11 cellular contexts compared by ENCODE assay signal in the genomic region with DNA sequence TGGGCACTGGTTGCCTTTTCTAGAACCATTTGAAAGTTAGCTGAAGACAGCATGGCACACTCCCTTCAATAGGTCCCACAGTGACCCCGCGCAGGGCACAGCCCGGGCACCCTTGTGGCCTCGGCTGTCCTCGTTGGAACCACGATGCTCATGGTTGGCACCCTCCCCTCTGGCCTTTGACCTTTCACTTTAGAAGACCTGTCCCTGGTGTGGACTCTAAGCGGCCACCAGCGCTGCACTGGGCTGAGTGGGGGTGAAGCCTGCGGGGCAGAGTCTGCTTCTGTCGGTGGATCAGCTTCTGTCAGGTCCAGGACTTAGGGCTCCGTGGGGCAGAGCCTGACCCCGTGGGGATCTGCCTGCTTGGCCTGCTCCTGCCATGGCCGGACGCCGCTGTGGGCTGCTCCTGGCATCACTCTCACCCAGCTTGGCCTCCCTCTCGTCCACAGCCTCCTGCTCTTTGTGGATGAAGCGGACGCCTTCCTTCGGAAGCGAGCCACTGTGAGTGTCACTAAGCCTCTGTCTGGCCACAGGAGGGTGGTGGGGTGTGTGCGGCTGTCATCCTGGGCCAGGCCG. TPM values are rescaled to one million over a fixed set of nuclear protein-coding genes. Genes with fewer than 3 reads are reported as not detected.
DNase-seq lines count a peak whose midpoint lies in the region; ATAC-seq, FAIRE-seq and TF ChIP-seq lines count a peak whose summit lies in the region.
"Not testable (repeated sequence)": the region's sequence is repeated elsewhere in the genome, so short reads cannot be mapped to it uniquely, and the experiment has no call there.
"Had no signal": no experiment of that assay in that cellular context is flagged by ENCODE, and none has a peak within 500 bp of the region (broad histone marks: within the 10 kb centered on the region; RNA-seq: fewer than 3 reads in every experiment).

No MANE protein-coding gene starts in this region.

- H3K27ac ChIP-seq in HepG2 (ENCODE audit: extremely low read length, insufficient read depth, low read length); neuronal stem cell (replicated peaks; ENCODE audit: low read length): not testable (repeated sequence)
- peak overlapping the region in 1 of 3 donors; percentile 24 for H3K27ac ChIP-seq in right lobe of liver

- not testable (repeated sequence) for FAIRE-seq in HepG2 (lab: Jason Lieb, UNC)

- H3K18ac ChIP-seq in neuronal stem cell (ENCODE audit: low read length) = peak overlapping the region; percentile 13

- not testable (repeated sequence) for H4K91ac ChIP-seq in neuronal stem cell (ENCODE audit: low read depth, low read length, poor library complexity)

- H3K9ac ChIP-seq in HepG2 (ENCODE audit: insufficient read depth, low read depth, low read length); neuronal stem cell (ENCODE audit: low read depth, low read length, poor library complexity): not testable (repeated sequence)

- POLR2A ChIA-PET in HepG2 (lab: Yijun Ruan, JAX) = not testable (repeated sequence)

- not testable (repeated sequence) for H3K14ac ChIP-seq in neuronal stem cell (ENCODE audit: low read length)

- H4K8ac ChIP-seq in neuronal stem cell (ENCODE audit: low read depth, low read length) = not testable (repeated sequence)

- intact Hi-C loops in Right ventricle myocardium inferior (cut with DNase I); HepG2 (cut with micrococcal nuclease; ENCODE audit: unreplicated experiment); right lobe of liver (cut with DNase I): not testable (repeated sequence)

- BruUV-seq in HepG2 (replicated peaks; lab: Mats Ljungman, UMichigan) = not testable (repeated sequence)

- not testable (repeated sequence) for H3K23ac ChIP-seq in neuronal stem cell (ENCODE audit: low read depth, low read length, poor library complexity)

- CTCF ChIA-PET in HepG2 (lab: Yijun Ruan, JAX; ENCODE audit: low intra/inter-chr PET ratio, low total read pairs) = not testable (repeated sequence)

- not testable (repeated sequence) for H3K36me3 ChIP-seq in HepG2 (replicated peaks in 1 of 2; ENCODE audit: control insufficient read depth in 1 of 2, insufficient read depth in 2 of 2, low read length in 2 of 2); right lobe of liver; neuronal stem cell (replicated peaks in 1 of 2; ENCODE audit: control insufficient read depth in 2 of 2, insufficient read depth in 2 of 2, low read length in 2 of 2)

- H2BK5ac ChIP-seq in neuronal stem cell (ENCODE audit: low read length) = not testable (repeated sequence)

- not testable (repeated sequence) for H3K79me2 ChIP-seq in HepG2 (ENCODE audit: insufficient read depth, low read length)

- H3K4me3 ChIP-seq in HepG2 (replicated peaks in 1 of 3; ENCODE audit: insufficient read depth in 1 of 3, low read depth in 2 of 3, low read length in 3 of 3); neuronal stem cell (ENCODE audit: low read length in 2 of 2): not testable (repeated sequence)
- H3K4me3 ChIP-seq in right lobe of liver = peak overlapping the region in 1 of 3 donors; percentile 32

- DNase-seq in Right ventricle myocardium inferior (ENCODE audit: missing footprints) = peak; percentile 52
- DNase-seq in HepG2 (ENCODE audit: low spot score); neuronal stem cell (ENCODE audit: low spot score); stimulated activated naive CD8-positive, alpha-beta T cell treated with anti-CD3 and anti-CD28 coated beads, Interleukin-15, Interleukin-2, amounts not matched to agents 100 U/mL and 50 U/mL, for 24 hours: not testable (repeated sequence)
- peak in 1 of 3 donors; percentile 74 for DNase-seq in right lobe of liver

- H3K4me2 ChIP-seq in HepG2 (ENCODE audit: low read depth, low read length) = peak overlapping the region; percentile 46; the same call in 1 of the 2 replicates
- H3K4me2 ChIP-seq in neuronal stem cell (ENCODE audit: insufficient read depth, low read length, poor library complexity, severe bottlenecking) = not testable (repeated sequence)

- TF ChIP-seq CTCF in HepG2 (CRISPR knock-in tag; IDR thresholded peaks at IDR 0.05); right lobe of liver (IDR thresholded peaks at IDR 0.05): not testable (repeated sequence)

- H2BK15ac ChIP-seq in neuronal stem cell (ENCODE audit: low read length) = not testable (repeated sequence)

- not testable (repeated sequence) for TF ChIP-seq POLR2A in HepG2 (IDR thresholded peaks at IDR 0.05; ENCODE audit: insufficient read depth in 1 of 2, low read depth in 2 of 2, low read length in 2 of 2); right lobe of liver (IDR thresholded peaks at IDR 0.05)

- not testable (repeated sequence) for H2AK5ac ChIP-seq in neuronal stem cell (ENCODE audit: low read depth, low read length)

- ATAC-seq in Right ventricle myocardium inferior = not testable (repeated sequence)
- ATAC-seq in HepG2 = peak; percentile 31
- peak; percentile 51 to 90 (median 82) for ATAC-seq in right lobe of liver
- peak; percentile 10 for ATAC-seq in stimulated activated naive CD8-positive, alpha-beta T cell treated with anti-CD3 and anti-CD28 coated beads, Interleukin-15, Interleukin-2, amounts not matched to agents 100 U/mL and 50 U/mL, for 24 hours

- not testable (repeated sequence) for H3K79me1 ChIP-seq in neuronal stem cell (ENCODE audit: low read depth, low read length)

- H2BK12ac ChIP-seq in neuronal stem cell (ENCODE audit: low read length) = not testable (repeated sequence)

- H3K27me3 ChIP-seq in HepG2 (ENCODE audit: control insufficient read depth in 1 of 2, insufficient read depth in 2 of 2, low read length in 2 of 2) = peaks cover 9 to 20% of the 10 kb centered on the region in 2 experiments; a peak in 4 of 5 replicates
- H3K27me3 ChIP-seq in right lobe of liver; neuronal stem cell (ENCODE audit: control insufficient read depth in 3 of 3, insufficient read depth in 3 of 3, low read depth in 1 of 3, low read length in 3 of 3): not testable (repeated sequence)

- not testable (repeated sequence) for TF ChIP-seq EP300 in HepG2 (IDR thresholded peaks at IDR 0.05; ENCODE audit: low read depth in 2 of 2, low read length in 2 of 2); HepG2 (CRISPR knock-in tag; IDR thresholded peaks at IDR 0.05; ENCODE audit: borderline replicate concordance)

- H3K9me3 ChIP-seq in HepG2 (ENCODE audit: low read length); right lobe of liver; neuronal stem cell (replicated peaks in 1 of 2; ENCODE audit: control insufficient read depth in 2 of 2, insufficient read depth in 1 of 2, low read depth in 1 of 2, low read length in 2 of 2): not testable (repeated sequence)

- in situ Hi-C loops in HepG2 (cut with HindIII; ENCODE audit: extremely low pct_ligation_motif_present, low pct_unique_long_range_greater_than_20kb) = not testable (repeated sequence)

- H3K4me1 ChIP-seq in HepG2 (ENCODE audit: insufficient read depth, low read length) = peaks cover 20% of the 10 kb centered on the region
- not testable (repeated sequence) for H3K4me1 ChIP-seq in right lobe of liver; neuronal stem cell (ENCODE audit: control insufficient read depth in 2 of 2, insufficient read depth in 1 of 2, low read depth in 1 of 2, low read length in 2 of 2)

- H2AFZ ChIP-seq in HepG2 (ENCODE audit: low read length); neuronal stem cell (ENCODE audit: low read length): not testable (repeated sequence)

- peak overlapping the region; percentile 37 for H3K4ac ChIP-seq in neuronal stem cell (ENCODE audit: low read length)

- H4K20me1 ChIP-seq in HepG2 (ENCODE audit: insufficient read depth, low read length) = not testable (repeated sequence)

- 51% methylated on average over 13 of the region's 22 CpGs for WGBS in HepG2 (ENCODE audit: low lambda C conversion rate)
- 27% methylated on average over 7 of the region's 22 CpGs for WGBS in right lobe of liver (ENCODE audit: insufficient coverage, low coverage, low lambda C conversion rate, missing lambda C conversion rate)
- no CpG with 5 or more reads among the region's 22 CpGs for WGBS in neuronal stem cell (ENCODE audit: extremely low coverage in 2 of 2, insufficient read length in 2 of 2, insufficient replicate concordance in 1 of 2), 2 donors

- TF ChIP-seq RAD21 in HepG2 (CRISPR knock-in tag; IDR thresholded peaks at IDR 0.05) = not testable (repeated sequence)

- H2BK120ac ChIP-seq in neuronal stem cell (ENCODE audit: low read depth, low read length) = not testable (repeated sequence)

RNA-seq across cellular contexts. Expression of a gene that starts 7.3 kb away (rescaled TPM):
- total RNA-seq in Right ventricle myocardium inferior (1.8 TPM), HepG2 (2016; rRNA removed; fragmentation: Illumina TruSeq; extraction: Trizol) (3.2 and 4.7 TPM in 2 replicates), right lobe of liver (1 to 10 TPM in 4 of 6 experiments, under 1 TPM in 2; 0.74 to 3.1 (median 1.9) TPM)
- total RNA-seq in HepG2 (2016; cell fraction: cytosol; rRNA removed; fragmentation: Illumina TruSeq; extraction: Trizol; ENCODE audit: low read depth) = 2.4 and 4.7 TPM in 2 replicates
- 2.7 and 3.3 TPM in 2 replicates for total RNA-seq in HepG2 (2016; cell fraction: insoluble cytoplasmic fraction; rRNA removed; fragmentation: Illumina TruSeq; extraction: Trizol)
- total RNA-seq in HepG2 (2016; cell fraction: membrane; rRNA removed; fragmentation: Illumina TruSeq; extraction: Trizol) = 5.4 and 8.1 TPM in 2 replicates
- total RNA-seq in HepG2 (2016; cell fraction: nucleus; rRNA removed; fragmentation: Illumina TruSeq; extraction: Trizol) = 1.2 and 2.1 TPM in 2 replicates
- 2.4 and 3.5 TPM in 2 replicates for polyA plus RNA-seq in HepG2 (2011; rRNA removed)
- 3.5 and 3.6 TPM in 2 replicates for polyA plus RNA-seq in HepG2 (2011; cell fraction: cytosol; rRNA removed)
- 1.7 and 1.9 TPM in 2 replicates for polyA plus RNA-seq in HepG2 (2011; cell fraction: nucleus; rRNA removed)
- 3.2 and 4.4 TPM in 2 replicates for polyA plus RNA-seq in HepG2 (2012)
- 5.2 and 8.6 TPM in 2 replicates for polyA plus RNA-seq in HepG2 (2016; cell fraction: cytosol; fragmentation: Illumina TruSeq; extraction: Trizol; ENCODE audit: low read depth)
- polyA plus RNA-seq in HepG2 (2016; cell fraction: insoluble cytoplasmic fraction; fragmentation: Illumina TruSeq; extraction: Trizol; ENCODE audit: low read depth) = 4.6 and 4.8 TPM in 2 replicates
- 8.3 TPM in 2 replicates for polyA plus RNA-seq in HepG2 (2016; cell fraction: membrane; fragmentation: Illumina TruSeq; extraction: Trizol; ENCODE audit: low read depth)
- 1.5 and 1.9 TPM in 2 replicates for polyA plus RNA-seq in HepG2 (2016; cell fraction: nucleus; fragmentation: Illumina TruSeq; extraction: Trizol; ENCODE audit: insufficient read depth, low read depth)
- 0.96 TPM in 1 of 2 replicates, not detected in the other for polyA minus RNA-seq in HepG2 (2011; rRNA and poly(A)+ RNA removed; ENCODE audit: low replicate concordance)
- 0.97 and 2.1 TPM in 2 replicates for polyA minus RNA-seq in HepG2 (2011; cell fraction: cytosol; rRNA and poly(A)+ RNA removed)
- polyA minus RNA-seq in HepG2 (2011; cell fraction: nucleus; rRNA and poly(A)+ RNA removed) = 0.39 and 0.75 TPM in 2 replicates
- polyA plus RNA-seq in neuronal stem cell (2013, experiment 1 of 2) = 0.45 TPM
- polyA plus RNA-seq in neuronal stem cell (2013, experiment 2 of 2) = 0.42 TPM
- polyA plus RNA-seq: AG04450 had no signal

RNA-seq across cellular contexts. Expression of a gene that starts 14.8 kb away (rescaled TPM):
- 9.0 TPM for total RNA-seq in Right ventricle myocardium inferior
- total RNA-seq in HepG2 (2016; rRNA removed; fragmentation: Illumina TruSeq; extraction: Trizol) = 21.1 and 31.1 TPM in 2 replicates
- 26.1 and 27.7 TPM in 2 replicates for total RNA-seq in HepG2 (2016; cell fraction: cytosol; rRNA removed; fragmentation: Illumina TruSeq; extraction: Trizol; ENCODE audit: low read depth)
- 19.1 and 31.9 TPM in 2 replicates for total RNA-seq in HepG2 (2016; cell fraction: insoluble cytoplasmic fraction; rRNA removed; fragmentation: Illumina TruSeq; extraction: Trizol)
- 24.8 and 25.7 TPM in 2 replicates for total RNA-seq in HepG2 (2016; cell fraction: membrane; rRNA removed; fragmentation: Illumina TruSeq; extraction: Trizol)
- 28.8 and 34.2 TPM in 2 replicates for total RNA-seq in HepG2 (2016; cell fraction: nucleus; rRNA removed; fragmentation: Illumina TruSeq; extraction: Trizol)
- polyA plus RNA-seq in HepG2 (2011; rRNA removed) = 9.6 and 15.4 TPM in 2 replicates
- 7.3 and 12.3 TPM in 2 replicates for polyA plus RNA-seq in HepG2 (2011; cell fraction: cytosol; rRNA removed)
- 82.9 and 84.6 TPM in 2 replicates for polyA plus RNA-seq in HepG2 (2011; cell fraction: nucleus; rRNA removed)
- polyA plus RNA-seq in HepG2 (2012) = 9.1 and 14.3 TPM in 2 replicates
- polyA plus RNA-seq in HepG2 (2016; cell fraction: cytosol; fragmentation: Illumina TruSeq; extraction: Trizol; ENCODE audit: low read depth) = 11.2 and 12.2 TPM in 2 replicates
- polyA plus RNA-seq in HepG2 (2016; cell fraction: insoluble cytoplasmic fraction; fragmentation: Illumina TruSeq; extraction: Trizol; ENCODE audit: low read depth) = 22.1 and 23.9 TPM in 2 replicates
- polyA plus RNA-seq in HepG2 (2016; cell fraction: membrane; fragmentation: Illumina TruSeq; extraction: Trizol; ENCODE audit: low read depth) = 16.4 and 18.0 TPM in 2 replicates
- 108 and 128 TPM in 2 replicates for polyA plus RNA-seq in HepG2 (2016; cell fraction: nucleus; fragmentation: Illumina TruSeq; extraction: Trizol; ENCODE audit: insufficient read depth, low read depth)
- polyA minus RNA-seq in HepG2 (2011; rRNA and poly(A)+ RNA removed; ENCODE audit: low replicate concordance) = 15.4 and 54.9 TPM in 2 replicates
- 8.0 and 10.3 TPM in 2 replicates for polyA minus RNA-seq in HepG2 (2011; cell fraction: cytosol; rRNA and poly(A)+ RNA removed)
- polyA minus RNA-seq in HepG2 (2011; cell fraction: nucleus; rRNA and poly(A)+ RNA removed) = 18.0 and 21.1 TPM in 2 replicates
- total RNA-seq in right lobe of liver = 10 to 100 TPM in 3 of 6 experiments, 1 to 10 TPM in 3; 8.9 to 15.0 (median 10.2) TPM
- 8.4 TPM for polyA plus RNA-seq in neuronal stem cell (2013, experiment 1 of 2)
- polyA plus RNA-seq in neuronal stem cell (2013, experiment 2 of 2) = 8.2 TPM

RNA-seq across cellular contexts. Expression of a gene that starts 21.3 kb away (rescaled TPM):
- total RNA-seq in Right ventricle myocardium inferior (20.5 TPM), HepG2 (2016; rRNA removed; fragmentation: Illumina TruSeq; extraction: Trizol) (25.1 and 57.5 TPM in 2 replicates), right lobe of liver (100 to 1,000 TPM in 1 of 6 experiments, 10 to 100 TPM in 5; 39.5 to 195 (median 78.7) TPM)
- 4.5 and 4.7 TPM in 2 replicates for total RNA-seq in HepG2 (2016; cell fraction: cytosol; rRNA removed; fragmentation: Illumina TruSeq; extraction: Trizol; ENCODE audit: low read depth)
- 23.6 and 57.6 TPM in 2 replicates for total RNA-seq in HepG2 (2016; cell fraction: insoluble cytoplasmic fraction; rRNA removed; fragmentation: Illumina TruSeq; extraction: Trizol)
- 12.5 and 16.0 TPM in 2 replicates for total RNA-seq in HepG2 (2016; cell fraction: membrane; rRNA removed; fragmentation: Illumina TruSeq; extraction: Trizol)
- 51.4 and 68.6 TPM in 2 replicates for total RNA-seq in HepG2 (2016; cell fraction: nucleus; rRNA removed; fragmentation: Illumina TruSeq; extraction: Trizol)
- polyA plus RNA-seq in HepG2 (2011; rRNA removed) = 40.9 and 61.3 TPM in 2 replicates
- 31.3 and 57.3 TPM in 2 replicates for polyA plus RNA-seq in HepG2 (2011; cell fraction: cytosol; rRNA removed)
- polyA plus RNA-seq in HepG2 (2011; cell fraction: nucleus; rRNA removed) = 80.8 and 81.7 TPM in 2 replicates
- polyA plus RNA-seq in HepG2 (2012) = 28.6 and 31.7 TPM in 2 replicates
- polyA plus RNA-seq in HepG2 (2016; cell fraction: cytosol; fragmentation: Illumina TruSeq; extraction: Trizol; ENCODE audit: low read depth) = 6.7 and 8.2 TPM in 2 replicates
- 32.1 and 34.9 TPM in 2 replicates for polyA plus RNA-seq in HepG2 (2016; cell fraction: insoluble cytoplasmic fraction; fragmentation: Illumina TruSeq; extraction: Trizol; ENCODE audit: low read depth)
- 16.7 and 17.0 TPM in 2 replicates for polyA plus RNA-seq in HepG2 (2016; cell fraction: membrane; fragmentation: Illumina TruSeq; extraction: Trizol; ENCODE audit: low read depth)
- 140 and 151 TPM in 2 replicates for polyA plus RNA-seq in HepG2 (2016; cell fraction: nucleus; fragmentation: Illumina TruSeq; extraction: Trizol; ENCODE audit: insufficient read depth, low read depth)
- 0.05 and 92.8 TPM in 2 replicates for polyA minus RNA-seq in HepG2 (2011; rRNA and poly(A)+ RNA removed; ENCODE audit: low replicate concordance)
- 48.6 and 49.4 TPM in 2 replicates for polyA minus RNA-seq in HepG2 (2011; cell fraction: cytosol; rRNA and poly(A)+ RNA removed)
- polyA minus RNA-seq in HepG2 (2011; cell fraction: nucleus; rRNA and poly(A)+ RNA removed) = 12.6 and 15.8 TPM in 2 replicates
- polyA plus RNA-seq in neuronal stem cell (2013, experiment 1 of 2) = 5.0 TPM
- 4.8 TPM for polyA plus RNA-seq in neuronal stem cell (2013, experiment 2 of 2)
- total RNA-seq: B cell; CD4-positive, alpha-beta T cell; CD8-positive, alpha-beta T cell had no signal

RNA-seq across cellular contexts. Expression of a gene that starts 35.7 kb away (rescaled TPM):
- total RNA-seq in Right ventricle myocardium inferior (3.0 TPM), HepG2 (2016; rRNA removed; fragmentation: Illumina TruSeq; extraction: Trizol) (28.3 and 30.1 TPM in 2 replicates), right lobe of liver (under 1 TPM; 0.19 to 0.89 (median 0.35) TPM)
- total RNA-seq in HepG2 (2016; cell fraction: cytosol; rRNA removed; fragmentation: Illumina TruSeq; extraction: Trizol; ENCODE audit: low read depth) = 5.3 and 5.6 TPM in 2 replicates
- 28.5 and 29.3 TPM in 2 replicates for total RNA-seq in HepG2 (2016; cell fraction: insoluble cytoplasmic fraction; rRNA removed; fragmentation: Illumina TruSeq; extraction: Trizol)
- total RNA-seq in HepG2 (2016; cell fraction: membrane; rRNA removed; fragmentation: Illumina TruSeq; extraction: Trizol) = 16.0 and 16.3 TPM in 2 replicates
- 18.0 and 19.5 TPM in 2 replicates for total RNA-seq in HepG2 (2016; cell fraction: nucleus; rRNA removed; fragmentation: Illumina TruSeq; extraction: Trizol)
- 12.1 and 13.2 TPM in 2 replicates for polyA plus RNA-seq in HepG2 (2011; rRNA removed)
- polyA plus RNA-seq in HepG2 (2011; cell fraction: cytosol; rRNA removed) = 13.0 and 16.9 TPM in 2 replicates
- polyA plus RNA-seq in HepG2 (2011; cell fraction: nucleus; rRNA removed) = 27.8 and 28.7 TPM in 2 replicates
- polyA plus RNA-seq in HepG2 (2012) = 7.1 and 8.2 TPM in 2 replicates
- polyA plus RNA-seq in HepG2 (2016; cell fraction: cytosol; fragmentation: Illumina TruSeq; extraction: Trizol; ENCODE audit: low read depth) = 5.0 TPM in 2 replicates
- polyA plus RNA-seq in HepG2 (2016; cell fraction: insoluble cytoplasmic fraction; fragmentation: Illumina TruSeq; extraction: Trizol; ENCODE audit: low read depth) = 30.0 and 31.6 TPM in 2 replicates
- 11.4 and 12.1 TPM in 2 replicates for polyA plus RNA-seq in HepG2 (2016; cell fraction: membrane; fragmentation: Illumina TruSeq; extraction: Trizol; ENCODE audit: low read depth)
- polyA plus RNA-seq in HepG2 (2016; cell fraction: nucleus; fragmentation: Illumina TruSeq; extraction: Trizol; ENCODE audit: insufficient read depth, low read depth) = 45.0 and 48.7 TPM in 2 replicates
- polyA minus RNA-seq in HepG2 (2011; rRNA and poly(A)+ RNA removed; ENCODE audit: low replicate concordance) = 9.7 TPM in 1 of 2 replicates, not detected in the other
- polyA minus RNA-seq in HepG2 (2011; cell fraction: cytosol; rRNA and poly(A)+ RNA removed) = 5.6 and 6.6 TPM in 2 replicates
- 2.6 and 3.6 TPM in 2 replicates for polyA minus RNA-seq in HepG2 (2011; cell fraction: nucleus; rRNA and poly(A)+ RNA removed)
- 2.0 TPM for polyA plus RNA-seq in neuronal stem cell (2013, experiment 1 of 2)
- 2.0 TPM for polyA plus RNA-seq in neuronal stem cell (2013, experiment 2 of 2)
- total RNA-seq: A673; B cell; Calu3; CD4-positive, alpha-beta T cell; CD8-positive, alpha-beta T cell had no signal

RNA-seq across cellular contexts. Expression of a gene that starts 49.7 kb away (rescaled TPM):
- total RNA-seq in Right ventricle myocardium inferior = 140 TPM
- total RNA-seq in HepG2 (2016; rRNA removed; fragmentation: Illumina TruSeq; extraction: Trizol) = 127 and 175 TPM in 2 replicates
- 95.7 and 120 TPM in 2 replicates for total RNA-seq in HepG2 (2016; cell fraction: cytosol; rRNA removed; fragmentation: Illumina TruSeq; extraction: Trizol; ENCODE audit: low read depth)
- 134 and 183 TPM in 2 replicates for total RNA-seq in HepG2 (2016; cell fraction: insoluble cytoplasmic fraction; rRNA removed; fragmentation: Illumina TruSeq; extraction: Trizol)
- 123 and 133 TPM in 2 replicates for total RNA-seq in HepG2 (2016; cell fraction: membrane; rRNA removed; fragmentation: Illumina TruSeq; extraction: Trizol)
- 46.7 and 58.9 TPM in 2 replicates for total RNA-seq in HepG2 (2016; cell fraction: nucleus; rRNA removed; fragmentation: Illumina TruSeq; extraction: Trizol)
- polyA plus RNA-seq in HepG2 (2011; rRNA removed) = 59.0 and 59.2 TPM in 2 replicates
- polyA plus RNA-seq in HepG2 (2011; cell fraction: cytosol; rRNA removed) = 66.2 and 67.4 TPM in 2 replicates
- polyA plus RNA-seq in HepG2 (2011; cell fraction: nucleus; rRNA removed) = 66.3 and 68.1 TPM in 2 replicates
- 76.2 and 77.0 TPM in 2 replicates for polyA plus RNA-seq in HepG2 (2012)
- 118 and 143 TPM in 2 replicates for polyA plus RNA-seq in HepG2 (2016; cell fraction: cytosol; fragmentation: Illumina TruSeq; extraction: Trizol; ENCODE audit: low read depth)
- 188 and 207 TPM in 2 replicates for polyA plus RNA-seq in HepG2 (2016; cell fraction: insoluble cytoplasmic fraction; fragmentation: Illumina TruSeq; extraction: Trizol; ENCODE audit: low read depth)
- polyA plus RNA-seq in HepG2 (2016; cell fraction: membrane; fragmentation: Illumina TruSeq; extraction: Trizol; ENCODE audit: low read depth) = 122 and 127 TPM in 2 replicates
- polyA plus RNA-seq in HepG2 (2016; cell fraction: nucleus; fragmentation: Illumina TruSeq; extraction: Trizol; ENCODE audit: insufficient read depth, low read depth) = 127 and 138 TPM in 2 replicates
- 58.2 and 96.6 TPM in 2 replicates for polyA minus RNA-seq in HepG2 (2011; rRNA and poly(A)+ RNA removed; ENCODE audit: low replicate concordance)
- polyA minus RNA-seq in HepG2 (2011; cell fraction: cytosol; rRNA and poly(A)+ RNA removed) = 26.2 and 30.6 TPM in 2 replicates
- polyA minus RNA-seq in HepG2 (2011; cell fraction: nucleus; rRNA and poly(A)+ RNA removed) = 29.2 and 39.5 TPM in 2 replicates
- total RNA-seq in right lobe of liver = 10 to 100 TPM; 44.1 to 91.2 (median 56.5) TPM
- 132 TPM for polyA plus RNA-seq in neuronal stem cell (2013, experiment 1 of 2)
- polyA plus RNA-seq in neuronal stem cell (2013, experiment 2 of 2) = 135 TPM
